9 cellular contexts compared by ENCODE assay signal in genomic region chr12:54853933-54854538, GRCh38. TPM values are rescaled to one million over a fixed set of nuclear protein-coding genes. Genes with fewer than 3 reads are reported as not detected.
DNase-seq lines count a peak whose midpoint lies in the region; ATAC-seq and TF ChIP-seq lines count a peak whose summit lies in the region.
"Had no signal": no experiment of that assay in that cellular context is flagged by ENCODE, and none has a peak within 500 bp of the region (broad histone marks: within the 10 kb centered on the region; RNA-seq: fewer than 3 reads in every experiment).

TSS of gene MUCL1 (plus strand) at chr12:54854516. CDS start at chr12:54854583, 67 bp downstream.

- ATAC-seq in HG02623 (IDR thresholded peaks at IDR 0.05; ENCODE audit: unreplicated experiment): peak; percentile 94
- ATAC-seq in SK-N-SH treated with all-trans-retinoic acid at 6 μM for 48 hours: peak; percentile 96
- ATAC-seq in activated naive CD4-positive, alpha-beta T cell treated with anti-CD3 and anti-CD28 coated beads, Interleukin-2, amount 50 U/mL, for 72 hours: peak; percentile 85 to 93

- H3K36me3 ChIP-seq in hepatocyte (replicated peaks; ENCODE audit: insufficient read depth, low read depth) (no peaks in the 10 kb centered on the region), sigmoid colon (no peaks in the 10 kb centered on the region)

- no peaks in the 10 kb centered on the region for H4K20me1 ChIP-seq in hepatocyte (ENCODE audit: insufficient read depth, poor library complexity, severe bottlenecking)

- peak within 1 kb of the TSS in 1 of 2 donors; percentile 63 for H3K27ac Mint-ChIP-seq in activated naive CD4-positive, alpha-beta T cell treated with anti-CD3 and anti-CD28 coated beads, Interleukin-2, amount 50 U/mL, for 72 hours

- no peaks in the 10 kb centered on the region for H3K9me3 ChIP-seq in hepatocyte (ENCODE audit: low read depth)
- peaks cover 0 to 4% (median 0%) of the 10 kb centered on the region in 4 donors for H3K9me3 ChIP-seq in sigmoid colon

- H3K36me3 Mint-ChIP-seq in activated naive CD4-positive, alpha-beta T cell treated with anti-CD3 and anti-CD28 coated beads, Interleukin-2, amount 50 U/mL, for 72 hours: no peaks in the 10 kb centered on the region

- peak; percentile 68 for TF ChIP-seq CTCF in GM13976 (IDR thresholded peaks at IDR 0.05; ENCODE audit: borderline replicate concordance, control extremely low read depth, extremely low read depth, insufficient read depth, missing control alignments)
- peak; percentile 64 for TF ChIP-seq CTCF in hepatocyte (IDR thresholded peaks at IDR 0.05; ENCODE audit: poor library complexity)
- TF ChIP-seq CTCF in sigmoid colon (IDR thresholded peaks at IDR 0.05): peak in 1 of 4 experiments; percentile 23

- 42% methylated on average over 6 of the region's 6 CpGs for WGBS in hepatocyte (ENCODE audit: low lambda C conversion rate, missing lambda C conversion rate)
- WGBS in sigmoid colon, 2 donors: 28 to 39% methylated on average over 6 of the region's 6 CpGs

- TF ChIP-seq EP300 in sigmoid colon (IDR thresholded peaks at IDR 0.05): no peak

- intact Hi-C loops in sigmoid colon (cut with DNase I): no loop called here

- no peaks in the 10 kb centered on the region for H3K9me2 ChIP-seq in hepatocyte (replicated peaks; ENCODE audit: insufficient read depth)

- DNase-seq in GM13976 (ENCODE audit: low spot score) (peak; percentile 45), NCI-H1092 (lab: John Stamatoyannopoulos, UW) (peak; percentile 64), hepatocyte (ENCODE audit: low spot score) (peak; percentile 80), sigmoid colon (no peak)
- peak in 1 of 2 donors; percentile 80 for DNase-seq in activated naive CD4-positive, alpha-beta T cell treated with anti-CD3 and anti-CD28 coated beads, Interleukin-2, amount 50 U/mL, for 72 hours (ENCODE audit: low spot score in 2 of 2)
- DNase-seq in stimulated activated CD4-positive, alpha-beta T cell treated with anti-CD3 and anti-CD28 coated beads, Interleukin-1b, Interleukin-23, amount 100 ng/mL, for 1 hour (ENCODE audit: low read depth in 2 of 2): peak; percentile 51 to 52
- DNase-seq: right cardiac atrium had no signal

- H2AFZ ChIP-seq in hepatocyte: no peak within 1 kb of the TSS

- in situ Hi-C loops in GM13976 (cut with MboI; ENCODE audit: low sequenced_read_pairs, unreplicated experiment): loop anchor here (10.0 kb wide), 2 partner anchors 101 to 221 kb away; no protein-coding TSS in a partner anchor

- no peak within 1 kb of the TSS for H3K4me2 ChIP-seq in hepatocyte

- H3K4me1 ChIP-seq in hepatocyte (ENCODE audit: insufficient read depth) (no peaks in the 10 kb centered on the region), sigmoid colon (no peaks in the 10 kb centered on the region)

- no peak for TF ChIP-seq POLR2A in sigmoid colon (IDR thresholded peaks at IDR 0.05)

- no peaks in the 10 kb centered on the region for H3K9me3 Mint-ChIP-seq in activated naive CD4-positive, alpha-beta T cell treated with anti-CD3 and anti-CD28 coated beads, Interleukin-2, amount 50 U/mL, for 72 hours

- H3K4me3 ChIP-seq in hepatocyte (no peak within 1 kb of the TSS), sigmoid colon (no peak within 1 kb of the TSS)

- H3K79me2 ChIP-seq in hepatocyte: no peaks in the 10 kb centered on the region

- H3K27ac ChIP-seq in hepatocyte (no peak within 1 kb of the TSS), sigmoid colon (no peak within 1 kb of the TSS)

- H3K27me3 ChIP-seq in hepatocyte (peaks cover under 1% of the 10 kb centered on the region), sigmoid colon (no peaks in the 10 kb centered on the region)

TF ChIP-seq in SK-N-SH treated with all-trans-retinoic acid at 6 μM for 48 hours, 23 proteins besides CTCF, POLR2A, EP300 and RAD21:
- TF ChIP-seq CSRNP3 (CRISPR knock-in tag; IDR thresholded peaks at IDR 0.05) (no peak), ZFP30 (CRISPR knock-in tag; IDR thresholded peaks at IDR 0.05) (no peak), ZNF8 (CRISPR knock-in tag; IDR thresholded peaks at IDR 0.05) (no peak), CSDC2 (CRISPR knock-in tag; IDR thresholded peaks at IDR 0.05) (no peak), ARNTL (CRISPR knock-in tag; IDR thresholded peaks at IDR 0.05; ENCODE audit: borderline replicate concordance, low read depth) (no peak), POU6F1 (CRISPR knock-in tag; IDR thresholded peaks at IDR 0.05; ENCODE audit: borderline replicate concordance, low read depth) (no peak), TSHZ2 (CRISPR knock-in tag; IDR thresholded peaks at IDR 0.05) (no peak), TCF4 (CRISPR knock-in tag; IDR thresholded peaks at IDR 0.05; ENCODE audit: borderline replicate concordance) (no peak), ZNF70 (CRISPR knock-in tag; IDR thresholded peaks at IDR 0.05) (no peak)
- TF ChIP-seq, protein P1, sequence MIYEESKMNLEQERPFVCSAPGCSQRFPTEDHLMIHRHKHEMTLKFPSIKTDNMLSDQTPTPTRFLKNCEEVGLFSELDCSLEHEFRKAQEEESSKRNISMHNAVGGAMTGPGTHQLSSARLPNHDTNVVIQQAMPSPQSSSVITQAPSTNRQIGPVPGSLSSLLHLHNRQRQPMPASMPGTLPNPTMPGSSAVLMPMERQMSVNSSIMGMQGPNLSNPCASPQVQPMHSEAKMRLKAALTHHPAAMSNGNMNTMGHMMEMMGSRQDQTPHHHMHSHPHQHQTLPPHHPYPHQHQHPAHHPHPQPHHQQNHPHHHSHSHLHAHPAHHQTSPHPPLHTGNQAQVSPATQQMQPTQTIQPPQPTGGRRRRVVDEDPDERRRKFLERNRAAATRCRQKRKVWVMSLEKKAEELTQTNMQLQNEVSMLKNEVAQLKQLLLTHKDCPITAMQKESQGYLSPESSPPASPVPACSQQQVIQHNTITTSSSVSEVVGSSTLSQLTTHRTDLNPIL (CRISPR knock-in tag; IDR thresholded peaks at IDR 0.05; ENCODE audit: low read depth): no peak

RNA-seq across cellular contexts. Expression of gene MUCL1, which starts in this region (rescaled TPM):
- under 1 TPM in 1 of 2 donors, not detected in 1; 0.82 TPM for total RNA-seq in activated naive CD4-positive, alpha-beta T cell treated with anti-CD3 and anti-CD28 coated beads, Interleukin-2, amount 50 U/mL, for 72 hours
- total RNA-seq in hepatocyte (not detected in 2 replicates), sigmoid colon (not detected)
- polyA plus RNA-seq in hepatocyte (not detected in 2 replicates), sigmoid colon (under 1 TPM in 1 of 3 donors, not detected in 2; 0.36 TPM)

Comparison
In these comparisons a context has a peak if more than half of its experiments do, and no peak if none do; other contexts are left out.
1. Peak in ATAC-seq in activated naive CD4-positive, alpha-beta T cell treated with anti-CD3 and anti-CD28 coated beads, Interleukin-2, amount 50 U/mL, for 72 hours; RNA of the gene not detected or under 1 TPM.
2. Peak in DNase-seq in hepatocyte; RNA of the gene not detected or under 1 TPM.